17 cellular contexts compared by ENCODE assay signal in the genomic region with DNA sequence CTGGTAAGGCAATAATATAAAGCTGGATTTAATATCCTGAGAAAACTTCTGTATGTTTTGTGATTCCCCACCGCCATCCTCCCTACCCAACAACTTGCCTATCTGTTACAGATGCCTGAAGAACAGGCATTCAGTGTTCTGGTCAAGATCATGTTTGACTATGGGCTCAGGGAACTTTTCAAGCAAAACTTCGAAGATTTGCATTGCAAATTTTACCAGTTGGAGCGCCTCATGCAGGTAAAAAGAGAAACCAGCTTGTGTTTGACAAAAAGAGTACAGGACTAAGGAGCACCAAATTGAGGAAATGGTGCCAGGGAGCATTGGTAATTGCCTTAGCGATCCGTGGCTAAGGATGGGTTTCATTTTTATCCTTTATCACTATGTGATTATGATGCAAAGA. TPM values are rescaled to one million over a fixed set of nuclear protein-coding genes. Genes with fewer than 3 reads are reported as not detected.
DNase-seq lines count a peak whose midpoint lies in the region; ATAC-seq, FAIRE-seq and TF ChIP-seq lines count a peak whose summit lies in the region.
"Had no signal": no experiment of that assay in that cellular context is flagged by ENCODE, and none has a peak within 500 bp of the region (broad histone marks: within the 10 kb centered on the region; RNA-seq: fewer than 3 reads in every experiment).

No MANE protein-coding gene starts in this region.

- H3K4me1 Mint-ChIP-seq in Caco-2 (ENCODE audit: low read depth, unreplicated experiment), result no peaks in the 10 kb centered on the region

- TF ChIP-seq POLR2A in GM12891 (IDR thresholded peaks at IDR 0.05; ENCODE audit: low read depth, low read length) (no peak), gastroesophageal sphincter (IDR thresholded peaks at IDR 0.05) (no peak)

- no peak overlapping the region for H2AK5ac ChIP-seq in trophoblast cell (ENCODE audit: low read length)

- H4K91ac ChIP-seq in trophoblast cell (ENCODE audit: low read depth, low read length), result no peak overlapping the region

- no peak for DNase-seq in GM12891 (ENCODE audit: insufficient read length, low spot score)
- DNase-seq in SJSA1 (ENCODE audit: low read depth in 1 of 2, low spot score in 2 of 2), result no peak
- DNase-seq in Caco-2, result no peak
- DNase-seq in activated naive CD4-positive, alpha-beta T cell treated with anti-CD3 and anti-CD28 coated beads, Interleukin-2, amount 50 U/mL, for 16 hours, result no peak
- no peak for DNase-seq in dedifferentiated amniotic fluid mesenchymal stem cell (ENCODE audit: extremely low spot score)
- no peak for DNase-seq in trophoblast cell
- DNase-seq: activated CD4-positive, alpha-beta T cell treated with anti-CD3 and anti-CD28 coated beads, Interleukin-2, amount 50 U/mL, for 1 hour; NCI-H446 treated with DMSO at 0.1 percent for 48 hours; stimulated activated CD4-positive, alpha-beta T cell treated with anti-CD3 and anti-CD28 coated beads, Interleukin-15, amount 100 ng/mL, for 24 hours; T-helper 2 cell had no signal

- no peaks in the 10 kb centered on the region for H3K27me3 Mint-ChIP-seq in Caco-2 (ENCODE audit: insufficient read depth, unreplicated experiment)

- peaks cover 22% of the 10 kb centered on the region for H3K36me3 ChIP-seq in SJSA1
- H3K36me3 ChIP-seq in gastroesophageal sphincter, result peaks cover 5 to 80% of the 10 kb centered on the region in 2 donors
- H3K36me3 ChIP-seq in Caco-2 (ENCODE audit: control insufficient read depth, insufficient read depth, low read length), result peaks cover 1% of the 10 kb centered on the region
- peaks cover 5 to 14% of the 10 kb centered on the region in 2 experiments for H3K36me3 ChIP-seq in trophoblast cell (ENCODE audit: control insufficient read depth in 1 of 2, insufficient read depth in 2 of 2, low read length in 2 of 2)

- no peak overlapping the region for H3K4me2 ChIP-seq in trophoblast cell (ENCODE audit: low read length)
- H3K4me2 ChIP-seq: BLaER1 had no signal

- H4K8ac ChIP-seq in trophoblast cell (ENCODE audit: low read depth, low read length), result no peak overlapping the region

- H3K79me2 ChIP-seq in trophoblast cell (ENCODE audit: control insufficient read depth, insufficient read depth, low read length, poor library complexity), result no peaks in the 10 kb centered on the region

- H3K9ac ChIP-seq in trophoblast cell (ENCODE audit: low read length), result no peak overlapping the region
- H3K9ac ChIP-seq: BLaER1 had no signal

- no peak overlapping the region for H3K18ac ChIP-seq in trophoblast cell (ENCODE audit: low read length)

- H3K27ac Mint-ChIP-seq in Caco-2 (ENCODE audit: unreplicated experiment), result no peak overlapping the region

- H3K4me3 Mint-ChIP-seq in Caco-2 (ENCODE audit: unreplicated experiment), result no peak overlapping the region

- CTCF ChIA-PET in Caco-2 (lab: Charles Lee), result no interaction called here

- H2BK12ac ChIP-seq in trophoblast cell (ENCODE audit: low read length), result no peak overlapping the region

- no peak overlapping the region for H4K12ac ChIP-seq in trophoblast cell (ENCODE audit: low read depth, low read length)

- H3K9me3 Mint-ChIP-seq in Caco-2 (ENCODE audit: unreplicated experiment), result no peaks in the 10 kb centered on the region

- H3K27ac ChIP-seq in SJSA1 (peak overlapping the region; percentile 24; the same call in 1 of the 2 replicates), gastroesophageal sphincter (peak overlapping the region in 3 of 4 donors; percentile 24 to 62 (median 34)), skin epidermis (peak overlapping the region in 14 of 21 experiments; percentile 1 to 77 (median 38)), trophoblast cell (ENCODE audit: low read depth, low read length) (no peak overlapping the region)
- H3K27ac ChIP-seq: BLaER1, neutrophil had no signal

- H3K4me1 ChIP-seq in SJSA1 (replicated peaks) (peaks cover 18% of the 10 kb centered on the region), gastroesophageal sphincter (peaks cover 0 to 33% (median 3%) of the 10 kb centered on the region in 3 donors), Caco-2 (no peaks in the 10 kb centered on the region), trophoblast cell (ENCODE audit: control insufficient read depth in 1 of 2, insufficient read depth in 2 of 2, low read length in 2 of 2) (peaks cover 0 to 2% of the 10 kb centered on the region in 2 experiments)
- H3K4me1 ChIP-seq: BLaER1 had no signal

- H3K36me3 Mint-ChIP-seq in Caco-2 (ENCODE audit: insufficient read depth, unreplicated experiment), result peaks cover 54% of the 10 kb centered on the region

- intact Hi-C loops in Caco-2 (cut with micrococcal nuclease; ENCODE audit: unreplicated experiment), result no loop called here

- no peak overlapping the region for H3K23ac ChIP-seq in trophoblast cell (ENCODE audit: low read length)

- H2BK120ac ChIP-seq in trophoblast cell (ENCODE audit: insufficient read depth, low read length, poor library complexity), result no peak overlapping the region

- no peak overlapping the region for H3K4ac ChIP-seq in trophoblast cell (ENCODE audit: low read depth, low read length)

- no TSS peak for BruUV-seq in Caco-2 (replicated peaks; lab: Mats Ljungman, UMichigan)

- TF ChIP-seq EP300 in gastroesophageal sphincter (IDR thresholded peaks at IDR 0.05), result no peak

- no peak overlapping the region for H3K14ac ChIP-seq in trophoblast cell (ENCODE audit: low read length)

- H2BK5ac ChIP-seq in trophoblast cell (ENCODE audit: low read depth, low read length, poor library complexity), result no peak overlapping the region

- no peak for TF ChIP-seq CTCF in gastroesophageal sphincter (IDR thresholded peaks at IDR 0.05)
- TF ChIP-seq CTCF in Caco-2 (IDR thresholded peaks at IDR 0.05; ENCODE audit: insufficient read depth in 1 of 2, low read depth in 1 of 2, low read length in 1 of 2, severe bottlenecking in 1 of 2, unreplicated experiment in 1 of 2), result no peak

- POLR2A ChIA-PET in Caco-2 (lab: Charles Lee), result no interaction called here

- H3K9me3 ChIP-seq in SJSA1 (replicated peaks), result no peaks in the 10 kb centered on the region
- H3K9me3 ChIP-seq in gastroesophageal sphincter, result no peaks in the 10 kb centered on the region
- no peaks in the 10 kb centered on the region for H3K9me3 ChIP-seq in Caco-2
- H3K9me3 ChIP-seq in trophoblast cell (ENCODE audit: insufficient read depth, low read depth, low read length), result no peaks in the 10 kb centered on the region
- H3K9me3 ChIP-seq: BLaER1, neutrophil had no signal

- H3K79me1 ChIP-seq in trophoblast cell (ENCODE audit: low read length), result no peaks in the 10 kb centered on the region

- no peak for ATAC-seq in gastroesophageal sphincter
- ATAC-seq: HepG2, left lobe of liver had no signal

- H3K4me3 ChIP-seq in SJSA1 (no peak overlapping the region), gastroesophageal sphincter (no peak overlapping the region), skin epidermis (no peak overlapping the region), Caco-2 (ENCODE audit: low read depth, low read length) (no peak overlapping the region), trophoblast cell (ENCODE audit: low read depth, low read length) (no peak overlapping the region)
- H3K4me3 ChIP-seq: BLaER1 had no signal

- no peak overlapping the region for H2AFZ ChIP-seq in trophoblast cell (ENCODE audit: insufficient read depth, low read length, poor library complexity)

- WGBS in gastroesophageal sphincter (ENCODE audit: low coverage in 1 of 2), 2 donors, result 59 to 100% methylated on average over 1 to 5 of the region's 5 CpGs
- WGBS in trophoblast cell (ENCODE audit: extremely low coverage, insufficient coverage, insufficient read length), result no CpG with 5 or more reads among the region's 5 CpGs

- H3K27me3 ChIP-seq in SJSA1 (replicated peaks) (no peaks in the 10 kb centered on the region), gastroesophageal sphincter (no peaks in the 10 kb centered on the region), Caco-2 (replicated peaks; ENCODE audit: control insufficient read depth, insufficient read depth, low read length) (no peaks in the 10 kb centered on the region), trophoblast cell (ENCODE audit: insufficient read depth, low read length) (no peaks in the 10 kb centered on the region)
- H3K27me3 ChIP-seq: BLaER1, neutrophil had no signal

- FAIRE-seq in GM12891 (lab: Jason Lieb, UNC), result no peak
- FAIRE-seq: HepG2, urothelium cell line had no signal

TF ChIP-seq in GM12891, 5 proteins besides CTCF, POLR2A, EP300 and RAD21:
- TF ChIP-seq SPI1 (IDR thresholded peaks at IDR 0.05; ENCODE audit: low read depth, low read length) (peak; percentile 46), POLR2AphosphoS5 (IDR thresholded peaks at IDR 0.05; ENCODE audit: low read depth, low read length) (no peak), POU2F2 (IDR thresholded peaks at IDR 0.05; ENCODE audit: low read depth, low read length) (no peak), TAF1 (IDR thresholded peaks at IDR 0.05; ENCODE audit: low read depth, low read length) (no peak), PAX5 (IDR thresholded peaks at IDR 0.05; ENCODE audit: insufficient read depth, low read length, severe bottlenecking) (no peak)
TF ChIP-seq in GM12891: peak in this region for 1.

RNA-seq across cellular contexts. Expression of a gene that starts 40.0 kb away (rescaled TPM):
- 0.10 TPM for polyA plus RNA-seq in GM12891 (2012; ENCODE audit: low read depth, missing spikeins)
- total RNA-seq in SJSA1 (2014; rRNA removed; shearing (Covaris generic)), result not detected in 2 replicates
- total RNA-seq in gastroesophageal sphincter, result 1 to 10 TPM in 3 of 4 donors, under 1 TPM in 1; 0.39 to 4.2 (median 3.2) TPM
- total RNA-seq in Caco-2 (2022), result 0.79 and 2.0 TPM in 2 replicates
- polyA plus RNA-seq in trophoblast cell (2013), result 0.04 TPM in 2 replicates
